2 cellular contexts compared by ENCODE assay signal in the genomic region with DNA sequence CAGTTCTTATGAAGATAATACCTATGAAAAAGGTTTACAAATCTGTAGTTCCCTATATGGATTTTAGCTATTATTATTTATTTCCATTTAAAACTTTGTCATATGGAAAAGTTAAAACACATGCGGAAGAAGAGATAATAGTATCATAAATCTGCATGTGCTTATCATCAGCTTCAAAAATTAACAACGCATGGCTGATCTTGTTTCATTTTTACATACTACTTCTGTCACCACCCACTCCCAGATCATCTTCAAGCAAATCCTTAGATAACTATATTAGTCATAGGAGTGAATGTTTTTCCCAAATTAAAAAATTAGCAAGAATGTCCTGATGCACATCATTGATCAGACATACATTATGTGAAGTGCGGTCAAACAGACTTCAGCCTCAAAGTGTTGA.
TF ChIP-seq lines count a peak whose summit lies in the region.

No MANE protein-coding gene starts in this region.

TF ChIP-seq in HEK293, 187 proteins besides CTCF, POLR2A, EP300 and RAD21:
- TF ChIP-seq ZNF830 (tag by site-specific recombination; IDR thresholded peaks at IDR 0.05; ENCODE audit: low read depth): no peak
- TF ChIP-seq, protein P1, sequence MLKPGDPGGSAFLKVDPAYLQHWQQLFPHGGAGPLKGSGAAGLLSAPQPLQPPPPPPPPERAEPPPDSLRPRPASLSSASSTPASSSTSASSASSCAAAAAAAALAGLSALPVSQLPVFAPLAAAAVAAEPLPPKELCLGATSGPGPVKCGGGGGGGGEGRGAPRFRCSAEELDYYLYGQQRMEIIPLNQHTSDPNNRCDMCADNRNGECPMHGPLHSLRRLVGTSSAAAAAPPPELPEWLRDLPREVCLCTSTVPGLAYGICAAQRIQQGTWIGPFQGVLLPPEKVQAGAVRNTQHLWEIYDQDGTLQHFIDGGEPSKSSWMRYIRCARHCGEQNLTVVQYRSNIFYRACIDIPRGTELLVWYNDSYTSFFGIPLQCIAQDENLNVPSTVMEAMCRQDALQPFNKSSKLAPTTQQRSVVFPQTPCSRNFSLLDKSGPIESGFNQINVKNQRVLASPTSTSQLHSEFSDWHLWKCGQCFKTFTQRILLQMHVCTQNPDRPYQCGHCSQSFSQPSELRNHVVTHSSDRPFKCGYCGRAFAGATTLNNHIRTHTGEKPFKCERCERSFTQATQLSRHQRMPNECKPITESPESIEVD (tag by site-specific recombination; IDR thresholded peaks at IDR 0.05): 0 out of 2 replicates have a peak, but pooled peaks have one; percentile 28

TF ChIP-seq in K562, 482 proteins besides CTCF, POLR2A, EP300 and RAD21:
- TF ChIP-seq SMARCE1 (IDR thresholded peaks at IDR 0.05) (peak; percentile 76; the same call in 1 of the 2 replicates), PML (IDR thresholded peaks at IDR 0.05; ENCODE audit: low read length) (peak; percentile 30; the same call in 1 of the 2 replicates), ZNF175 (CRISPR knock-in tag; IDR thresholded peaks at IDR 0.05; ENCODE audit: low read depth) (no peak), MCM3 (IDR thresholded peaks at IDR 0.05) (no peak), SMARCC2 (IDR thresholded peaks at IDR 0.05; ENCODE audit: low read depth) (peak; percentile 42; the same call in 1 of the 2 replicates), SMARCA4 (IDR thresholded peaks at IDR 0.05) (peak; percentile 41; the same call in 1 of the 2 replicates), TAL1 (IDR thresholded peaks at IDR 0.05) (peak; percentile 48; the same call in 1 of the 2 replicates), HDGF (IDR thresholded peaks at IDR 0.05) (no peak), SOX6 (IDR thresholded peaks at IDR 0.05) (peak; percentile 63; the same call in 1 of the 2 replicates), JUND (IDR thresholded peaks at IDR 0.05; ENCODE audit: borderline replicate concordance, low read depth, low read length) (peak; percentile 9; the same call in 1 of the 2 replicates), JUND (tag; IDR thresholded peaks at IDR 0.05; ENCODE audit: borderline replicate concordance, low read depth, low read length) (no peak), FOSL1 (tag; conservative IDR thresholded peaks at IDR 0.05) (peak; percentile 60; the same call in 1 of the 2 replicates), ZNF584 (CRISPR knock-in tag; IDR thresholded peaks at IDR 0.05; ENCODE audit: low read depth) (no peak), NBN (IDR thresholded peaks at IDR 0.05; ENCODE audit: low read depth) (no peak), MEIS2 (IDR thresholded peaks at IDR 0.05; ENCODE audit: partially characterized antibody) (peak; percentile 90), TEAD4 (IDR thresholded peaks at IDR 0.05; ENCODE audit: low read length) (peak; percentile 78), TEAD4 (CRISPR knock-in tag; IDR thresholded peaks at IDR 0.05; ENCODE audit: borderline replicate concordance) (no peak), LCOR (CRISPR knock-in tag; IDR thresholded peaks at IDR 0.05) (no peak), ZNF445 (CRISPR knock-in tag; IDR thresholded peaks at IDR 0.05; ENCODE audit: low read depth) (no peak), YBX1 (IDR thresholded peaks at IDR 0.05) (no peak), ARID1B (IDR thresholded peaks at IDR 0.05) (peak; percentile 58; the same call in 1 of the 2 replicates), L3MBTL2 (IDR thresholded peaks at IDR 0.05) (peak; percentile 24; the same call in 1 of the 2 replicates), CBFA2T3 (IDR thresholded peaks at IDR 0.05) (peak; percentile 48)
- TF ChIP-seq, protein P2, sequence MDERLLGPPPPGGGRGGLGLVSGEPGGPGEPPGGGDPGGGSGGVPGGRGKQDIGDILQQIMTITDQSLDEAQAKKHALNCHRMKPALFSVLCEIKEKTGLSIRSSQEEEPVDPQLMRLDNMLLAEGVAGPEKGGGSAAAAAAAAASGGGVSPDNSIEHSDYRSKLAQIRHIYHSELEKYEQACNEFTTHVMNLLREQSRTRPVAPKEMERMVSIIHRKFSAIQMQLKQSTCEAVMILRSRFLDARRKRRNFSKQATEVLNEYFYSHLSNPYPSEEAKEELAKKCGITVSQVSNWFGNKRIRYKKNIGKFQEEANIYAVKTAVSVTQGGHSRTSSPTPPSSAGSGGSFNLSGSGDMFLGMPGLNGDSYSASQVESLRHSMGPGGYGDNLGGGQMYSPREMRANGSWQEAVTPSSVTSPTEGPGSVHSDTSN (CRISPR knock-in tag; IDR thresholded peaks at IDR 0.05; ENCODE audit: low read depth): no peak
- TF ChIP-seq, protein P2 (tag; conservative IDR thresholded peaks at IDR 0.05; ENCODE audit: low read depth): peak; percentile 77
- TF ChIP-seq, protein P3, sequence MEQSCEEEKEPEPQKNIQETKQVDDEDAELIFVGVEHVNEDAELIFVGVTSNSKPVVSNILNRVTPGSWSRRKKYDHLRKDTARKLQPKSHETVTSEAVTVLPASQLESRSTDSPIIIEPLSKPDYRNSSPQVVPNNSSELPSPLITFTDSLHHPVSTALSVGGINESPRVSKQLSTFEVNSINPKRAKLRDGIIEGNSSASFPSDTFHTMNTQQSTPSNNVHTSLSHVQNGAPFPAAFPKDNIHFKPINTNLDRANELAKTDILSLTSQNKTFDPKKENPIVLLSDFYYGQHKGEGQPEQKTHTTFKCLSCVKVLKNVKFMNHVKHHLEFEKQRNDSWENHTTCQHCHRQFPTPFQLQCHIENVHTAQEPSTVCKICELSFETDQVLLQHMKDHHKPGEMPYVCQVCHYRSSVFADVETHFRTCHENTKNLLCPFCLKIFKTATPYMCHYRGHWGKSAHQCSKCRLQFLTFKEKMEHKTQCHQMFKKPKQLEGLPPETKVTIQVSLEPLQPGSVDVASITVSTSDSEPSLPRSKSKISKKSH (CRISPR knock-in tag; IDR thresholded peaks at IDR 0.05): no peak
- TF ChIP-seq, protein P4, sequence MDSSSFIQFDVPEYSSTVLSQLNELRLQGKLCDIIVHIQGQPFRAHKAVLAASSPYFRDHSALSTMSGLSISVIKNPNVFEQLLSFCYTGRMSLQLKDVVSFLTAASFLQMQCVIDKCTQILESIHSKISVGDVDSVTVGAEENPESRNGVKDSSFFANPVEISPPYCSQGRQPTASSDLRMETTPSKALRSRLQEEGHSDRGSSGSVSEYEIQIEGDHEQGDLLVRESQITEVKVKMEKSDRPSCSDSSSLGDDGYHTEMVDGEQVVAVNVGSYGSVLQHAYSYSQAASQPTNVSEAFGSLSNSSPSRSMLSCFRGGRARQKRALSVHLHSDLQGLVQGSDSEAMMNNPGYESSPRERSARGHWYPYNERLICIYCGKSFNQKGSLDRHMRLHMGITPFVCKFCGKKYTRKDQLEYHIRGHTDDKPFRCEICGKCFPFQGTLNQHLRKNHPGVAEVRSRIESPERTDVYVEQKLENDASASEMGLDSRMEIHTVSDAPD (CRISPR knock-in tag; IDR thresholded peaks at IDR 0.05): no peak
- TF ChIP-seq, protein P5, sequence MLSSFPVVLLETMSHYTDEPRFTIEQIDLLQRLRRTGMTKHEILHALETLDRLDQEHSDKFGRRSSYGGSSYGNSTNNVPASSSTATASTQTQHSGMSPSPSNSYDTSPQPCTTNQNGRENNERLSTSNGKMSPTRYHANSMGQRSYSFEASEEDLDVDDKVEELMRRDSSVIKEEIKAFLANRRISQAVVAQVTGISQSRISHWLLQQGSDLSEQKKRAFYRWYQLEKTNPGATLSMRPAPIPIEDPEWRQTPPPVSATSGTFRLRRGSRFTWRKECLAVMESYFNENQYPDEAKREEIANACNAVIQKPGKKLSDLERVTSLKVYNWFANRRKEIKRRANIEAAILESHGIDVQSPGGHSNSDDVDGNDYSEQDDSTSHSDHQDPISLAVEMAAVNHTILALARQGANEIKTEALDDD (IDR thresholded peaks at IDR 0.05): peak; percentile 59
- TF ChIP-seq, protein P6, sequence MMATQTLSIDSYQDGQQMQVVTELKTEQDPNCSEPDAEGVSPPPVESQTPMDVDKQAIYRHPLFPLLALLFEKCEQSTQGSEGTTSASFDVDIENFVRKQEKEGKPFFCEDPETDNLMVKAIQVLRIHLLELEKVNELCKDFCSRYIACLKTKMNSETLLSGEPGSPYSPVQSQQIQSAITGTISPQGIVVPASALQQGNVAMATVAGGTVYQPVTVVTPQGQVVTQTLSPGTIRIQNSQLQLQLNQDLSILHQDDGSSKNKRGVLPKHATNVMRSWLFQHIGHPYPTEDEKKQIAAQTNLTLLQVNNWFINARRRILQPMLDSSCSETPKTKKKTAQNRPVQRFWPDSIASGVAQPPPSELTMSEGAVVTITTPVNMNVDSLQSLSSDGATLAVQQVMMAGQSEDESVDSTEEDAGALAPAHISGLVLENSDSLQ (IDR thresholded peaks at IDR 0.05): peak; percentile 29; the same call in 1 of the 2 replicates
